Comparison of ENCODE assay signal across 12 cellular contexts in genomic region chrX:45775462-45775861, GRCh38.
DNase-seq lines count a peak whose midpoint lies in the region; ATAC-seq, FAIRE-seq and TF ChIP-seq lines count a peak whose summit lies in the region.
"Had no signal": no experiment of that assay in that cellular context is flagged by ENCODE, and none has a peak within 500 bp of the region (broad histone marks: within the 10 kb centered on the region; RNA-seq: fewer than 3 reads in every experiment).

No MANE protein-coding gene starts in this region.

- no CpG with 5 or more reads among the region's 2 CpGs for WGBS in mesendoderm (ENCODE audit: extremely low coverage, insufficient coverage, low lambda C conversion rate)

- no peak overlapping the region for H2AFZ ChIP-seq in astrocyte (ENCODE audit: low read depth, low read length)
- H2AFZ ChIP-seq: parathyroid adenoma had no signal

- peak overlapping the region; percentile 72 for H3K4me3 Mint-ChIP-seq in astrocyte (ENCODE audit: unreplicated experiment)
- H3K4me3 Mint-ChIP-seq: dendritic cell treated with granulocyte-macrophage colony-stimulating factor and Interleukin-4, amounts not matched to agents 40 ng/mL and 50 ng/mL, for 4 days had no signal

- H4K5ac ChIP-seq in mesendoderm (ENCODE audit: low read length): no peak overlapping the region

- H3K23ac ChIP-seq in mesendoderm (ENCODE audit: low read length): no peak overlapping the region

- peak; percentile 84 for DNase-seq in AG10803 (ENCODE audit: low read depth)
- peak; percentile 79 for DNase-seq in astrocyte (ENCODE audit: low read depth)
- peak; percentile 82 for DNase-seq in mesendoderm
- DNase-seq in kidney: no peak
- DNase-seq in SKM-1 (lab: John Stamatoyannopoulos, UW; ENCODE audit: unreplicated experiment): no peak
- DNase-seq: NCI-H146, Peyer's patch had no signal

- H3K56ac ChIP-seq in mesendoderm (ENCODE audit: low read length): no peak overlapping the region

- H3K4me1 ChIP-seq in HUES48 (ENCODE audit: control insufficient read depth, insufficient read depth, low read length) (peaks cover 60% of the 10 kb centered on the region), astrocyte (ENCODE audit: insufficient read depth, low read length) (peaks cover 39% of the 10 kb centered on the region), mesendoderm (ENCODE audit: control insufficient read depth, low read depth, low read length) (no peaks in the 10 kb centered on the region), kidney (ENCODE audit: control insufficient read depth in 1 of 2, insufficient read depth in 1 of 2, low read depth in 1 of 2, low read length in 2 of 2) (no peaks in the 10 kb centered on the region)

- H3K79me2 ChIP-seq in astrocyte (ENCODE audit: insufficient read depth, low read length) (peaks cover 87% of the 10 kb centered on the region), mesendoderm (ENCODE audit: control insufficient read depth, insufficient read depth, low read length) (peaks cover 34% of the 10 kb centered on the region)
- H3K79me2 ChIP-seq: parathyroid adenoma had no signal

- H3K79me1 ChIP-seq in mesendoderm (ENCODE audit: low read length): no peaks in the 10 kb centered on the region

- no peak overlapping the region for H2AK5ac ChIP-seq in mesendoderm (ENCODE audit: low read length)

- no peaks in the 10 kb centered on the region for H3K9me3 Mint-ChIP-seq in astrocyte (ENCODE audit: unreplicated experiment)
- H3K9me3 Mint-ChIP-seq: dendritic cell treated with granulocyte-macrophage colony-stimulating factor and Interleukin-4, amounts not matched to agents 40 ng/mL and 50 ng/mL, for 4 days had no signal

- intact Hi-C loops in kidney (cut with DNase I): no loop called here

- ATAC-seq in HG03280 (IDR thresholded peaks at IDR 0.05; ENCODE audit: unreplicated experiment) (no peak), HG02588 (IDR thresholded peaks at IDR 0.05; ENCODE audit: unreplicated experiment) (no peak)

- FAIRE-seq in astrocyte (lab: Jason Lieb, UNC) (peak; percentile 100), kidney (lab: Jason Lieb, UNC) (no peak)

- H3K27ac ChIP-seq in HUES48 (ENCODE audit: low read depth, low read length) (peak overlapping the region; percentile 40), astrocyte (ENCODE audit: low read depth, low read length) (peak overlapping the region; percentile 91), mesendoderm (ENCODE audit: low read depth, low read length) (no peak overlapping the region), kidney (ENCODE audit: low read depth in 2 of 2, low read length in 2 of 2) (no peak overlapping the region)
- H3K27ac ChIP-seq: parathyroid adenoma had no signal

- peak overlapping the region; percentile 29 for H3K4me3 ChIP-seq in AG10803 (ENCODE audit: low read length)
- H3K4me3 ChIP-seq in HUES48 (ENCODE audit: low read depth, low read length): no peak overlapping the region
- H3K4me3 ChIP-seq in astrocyte (ENCODE audit: insufficient read depth, low read depth, low read length): peak overlapping the region; percentile 40
- no peak overlapping the region for H3K4me3 ChIP-seq in mesendoderm (ENCODE audit: low read length)
- H3K4me3 ChIP-seq in kidney (ENCODE audit: low read length in 2 of 2): no peak overlapping the region
- H3K4me3 ChIP-seq: Peyer's patch had no signal

- H2BK15ac ChIP-seq in mesendoderm (replicated peaks; ENCODE audit: low read depth): no peak overlapping the region

- H3K27ac Mint-ChIP-seq in astrocyte (ENCODE audit: unreplicated experiment): peak overlapping the region; percentile 89
- H3K27ac Mint-ChIP-seq: dendritic cell treated with granulocyte-macrophage colony-stimulating factor and Interleukin-4, amounts not matched to agents 40 ng/mL and 50 ng/mL, for 4 days had no signal

- H3K36me3 Mint-ChIP-seq in astrocyte (ENCODE audit: low read depth, unreplicated experiment): peaks cover 5% of the 10 kb centered on the region

- H4K8ac ChIP-seq in mesendoderm (ENCODE audit: low read depth, low read length): no peak overlapping the region

- no peak overlapping the region for H3K18ac ChIP-seq in mesendoderm (ENCODE audit: low read length)

- no peaks in the 10 kb centered on the region for H3K27me3 Mint-ChIP-seq in astrocyte (ENCODE audit: low read depth, unreplicated experiment)

- H3K27me3 ChIP-seq in HUES48 (ENCODE audit: control insufficient read depth, insufficient read depth, low read length) (no peaks in the 10 kb centered on the region), astrocyte (ENCODE audit: insufficient read depth, low read length) (no peaks in the 10 kb centered on the region), mesendoderm (ENCODE audit: insufficient read depth, low read length, poor library complexity) (no peaks in the 10 kb centered on the region)
- H3K27me3 ChIP-seq: Peyer's patch had no signal

- H3K4me1 Mint-ChIP-seq in astrocyte (ENCODE audit: low read depth, unreplicated experiment): peaks cover 73% of the 10 kb centered on the region

- H2BK120ac ChIP-seq in mesendoderm (ENCODE audit: low read depth, low read length): no peak overlapping the region

- H4K20me1 ChIP-seq in astrocyte (ENCODE audit: insufficient read depth, low read length): no peaks in the 10 kb centered on the region

- TF ChIP-seq CTCF in AG10803 (conservative IDR thresholded peaks at IDR 0.05; ENCODE audit: low read length) (no peak), astrocyte (IDR thresholded peaks at IDR 0.05; ENCODE audit: insufficient read depth, low read depth, low read length) (no peak), kidney (IDR thresholded peaks at IDR 0.05; ENCODE audit: borderline replicate concordance, extremely low read depth, insufficient read depth) (no peak)

- H3K9ac ChIP-seq in HUES48 (ENCODE audit: low read depth, low read length): no peak overlapping the region
- peak overlapping the region; percentile 84 for H3K9ac ChIP-seq in astrocyte (ENCODE audit: low read length)
- H3K9ac ChIP-seq in mesendoderm (ENCODE audit: low read length): no peak overlapping the region
- H3K9ac ChIP-seq in kidney (ENCODE audit: low read length in 2 of 2): no peak overlapping the region
- H3K9ac ChIP-seq: parathyroid adenoma had no signal

- no peaks in the 10 kb centered on the region for H3K9me3 ChIP-seq in HUES48 (ENCODE audit: control insufficient read depth, insufficient read depth, low read length)
- H3K9me3 ChIP-seq in astrocyte (ENCODE audit: insufficient read depth, low read depth, low read length): no peaks in the 10 kb centered on the region
- H3K9me3 ChIP-seq in kidney (ENCODE audit: control insufficient read depth in 1 of 2, low read length in 2 of 2): no peaks in the 10 kb centered on the region
- H3K9me3 ChIP-seq: Peyer's patch had no signal

- no peak overlapping the region for H3K4ac ChIP-seq in mesendoderm (ENCODE audit: low read depth, low read length)

- H3K36me3 ChIP-seq in HUES48 (ENCODE audit: control insufficient read depth, insufficient read depth, low read length): peaks cover 49% of the 10 kb centered on the region
- H3K36me3 ChIP-seq in astrocyte (ENCODE audit: insufficient read depth, low read length): no peaks in the 10 kb centered on the region
- no peaks in the 10 kb centered on the region for H3K36me3 ChIP-seq in mesendoderm (ENCODE audit: control insufficient read depth, insufficient read depth, low read length)
- no peaks in the 10 kb centered on the region for H3K36me3 ChIP-seq in kidney (ENCODE audit: control insufficient read depth in 1 of 2, insufficient read depth in 2 of 2, low read length in 2 of 2)
- H3K36me3 ChIP-seq: Peyer's patch had no signal

- H2BK5ac ChIP-seq in mesendoderm (ENCODE audit: low read length): no peak overlapping the region

- H3K4me2 ChIP-seq in astrocyte (ENCODE audit: low read length) (peak overlapping the region; percentile 84), mesendoderm (ENCODE audit: low read length) (no peak overlapping the region)

Comparison
In these comparisons a context has a peak if more than half of its experiments do, and no peak if none do; other contexts are left out.
1. DNase-seq: peak in AG10803 (single experiment), astrocyte (single experiment) and mesendoderm (single experiment); none in kidney (single experiment) and SKM-1 (single experiment).
2. H3K4me3 ChIP-seq: peak in AG10803 (single experiment) and astrocyte (single experiment); none in HUES48 (single experiment), mesendoderm (single experiment) and kidney (0 of 2).
3. H3K27ac ChIP-seq: peak in HUES48 (single experiment) and astrocyte (single experiment); none in mesendoderm (single experiment) and kidney (0 of 2).